In the genomic region with DNA sequence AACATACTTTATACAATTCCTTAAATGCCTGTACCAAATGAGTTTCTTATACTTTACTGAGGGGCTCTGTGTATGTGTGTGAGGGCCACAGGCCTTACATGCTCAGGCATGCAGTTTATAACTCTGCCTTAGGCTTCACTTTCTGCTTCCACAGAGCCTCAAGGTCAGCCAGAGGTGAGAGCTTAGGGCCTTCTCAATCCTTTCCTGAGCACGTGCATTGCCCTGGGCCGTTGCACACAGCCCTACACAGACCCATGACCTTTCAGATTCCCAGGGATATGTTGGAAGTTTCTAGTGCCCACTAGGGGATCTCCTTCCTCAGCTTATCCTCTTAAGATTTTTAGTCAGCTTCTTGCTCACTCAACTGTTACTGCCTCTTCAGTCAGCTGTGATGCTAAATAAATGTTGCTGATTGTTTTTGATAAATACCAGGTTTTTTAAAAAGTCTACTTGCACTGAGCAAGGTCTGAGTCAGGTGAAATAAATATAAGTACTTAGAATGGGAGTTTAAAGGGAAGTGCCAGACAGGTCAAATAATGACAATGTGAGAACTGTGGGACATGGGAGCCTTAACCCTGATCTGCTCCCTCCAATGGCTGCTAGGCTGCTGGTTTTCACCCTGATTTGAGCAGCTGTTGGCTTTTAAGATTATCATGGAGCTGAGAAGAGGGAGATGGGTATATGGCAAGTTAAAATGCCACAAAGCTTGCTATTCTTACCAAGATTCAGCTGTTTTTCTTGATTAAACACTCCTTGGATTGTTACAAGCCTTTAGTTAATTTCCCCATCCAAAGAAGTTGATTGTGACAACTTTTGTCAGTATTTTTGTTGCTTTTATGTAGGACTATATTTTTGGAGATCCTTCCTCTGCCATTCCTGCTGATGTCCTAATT, we compare ENCODE assay signal across 10 cellular contexts.
DNase-seq lines count a peak whose midpoint lies in the region; ATAC-seq and TF ChIP-seq lines count a peak whose summit lies in the region.
"Had no signal": no experiment of that assay in that cellular context is flagged by ENCODE, and none has a peak within 500 bp of the region (broad histone marks: within the 10 kb centered on the region; RNA-seq: fewer than 3 reads in every experiment).

No MANE protein-coding gene starts in this region.

- peak overlapping the region; percentile 75 for H3K27ac Mint-ChIP-seq in chondrocyte (ENCODE audit: unreplicated experiment)
- no peak overlapping the region for H3K27ac Mint-ChIP-seq in activated CD4-positive, alpha-beta T cell treated with anti-CD3 and anti-CD28 coated beads, Interleukin-2, amount 10 ng/mL, durations not matched to agents 7 days and 5 days

- POLR2A ChIA-PET in activated CD4-positive, alpha-beta T cell treated with anti-CD3 and anti-CD28 coated beads, Interleukin-2, amount 10 ng/mL, durations not matched to agents 7 days and 5 days (lab: Charles Lee): no interaction called here

- TF ChIP-seq CTCF in AG09319 (IDR thresholded peaks at IDR 0.05; ENCODE audit: low read depth, low read length): peak; percentile 29
- TF ChIP-seq CTCF in chondrocyte (IDR thresholded peaks at IDR 0.05): peak; percentile 73

- peaks cover 19% of the 10 kb centered on the region for H3K4me1 Mint-ChIP-seq in chondrocyte (ENCODE audit: low read depth)
- peaks cover 3% of the 10 kb centered on the region for H3K4me1 Mint-ChIP-seq in activated CD4-positive, alpha-beta T cell treated with anti-CD3 and anti-CD28 coated beads, Interleukin-2, amount 10 ng/mL, durations not matched to agents 7 days and 5 days

- peaks cover 11% of the 10 kb centered on the region for H3K36me3 Mint-ChIP-seq in chondrocyte (ENCODE audit: low read depth)
- H3K36me3 Mint-ChIP-seq in activated CD4-positive, alpha-beta T cell treated with anti-CD3 and anti-CD28 coated beads, Interleukin-2, amount 10 ng/mL, durations not matched to agents 7 days and 5 days (ENCODE audit: low read depth): no peaks in the 10 kb centered on the region

- CTCF ChIA-PET in activated CD4-positive, alpha-beta T cell treated with anti-CD3 and anti-CD28 coated beads, Interleukin-2, amount 10 ng/mL, durations not matched to agents 7 days and 5 days (lab: Charles Lee): no interaction called here

- peaks cover 2% of the 10 kb centered on the region for H3K9me3 Mint-ChIP-seq in chondrocyte (ENCODE audit: low read depth)
- H3K9me3 Mint-ChIP-seq in activated CD4-positive, alpha-beta T cell treated with anti-CD3 and anti-CD28 coated beads, Interleukin-2, amount 10 ng/mL, durations not matched to agents 7 days and 5 days: no peaks in the 10 kb centered on the region

- H3K4me3 Mint-ChIP-seq in chondrocyte (ENCODE audit: unreplicated experiment): no peak overlapping the region
- no peak overlapping the region for H3K4me3 Mint-ChIP-seq in activated CD4-positive, alpha-beta T cell treated with anti-CD3 and anti-CD28 coated beads, Interleukin-2, amount 10 ng/mL, durations not matched to agents 7 days and 5 days

- peak; percentile 90 for ATAC-seq in left lobe of liver
- no peak for ATAC-seq in GM18511 (IDR thresholded peaks at IDR 0.05; ENCODE audit: unreplicated experiment)

- H3K27me3 Mint-ChIP-seq in chondrocyte (ENCODE audit: low read depth): no peaks in the 10 kb centered on the region
- peaks cover 4% of the 10 kb centered on the region for H3K27me3 Mint-ChIP-seq in activated CD4-positive, alpha-beta T cell treated with anti-CD3 and anti-CD28 coated beads, Interleukin-2, amount 10 ng/mL, durations not matched to agents 7 days and 5 days

- DNase-seq in AG09319 (ENCODE audit: extremely low read depth, low read depth) (peak; percentile 7), LHCN-M2 (ENCODE audit: low read depth) (peak; percentile 66), chondrocyte (ENCODE audit: low spot score) (no peak), left lobe of liver (ENCODE audit: low spot score) (no peak), DMS79 (lab: John Stamatoyannopoulos, UW) (no peak), DMS 273 treated with DMSO at 0.1 percent for 48 hours (lab: John Stamatoyannopoulos, UW) (no peak)
- no peak for DNase-seq in activated CD4-positive, alpha-beta T cell treated with anti-CD3 and anti-CD28 coated beads, Interleukin-2, amount 10 ng/mL, durations not matched to agents 7 days and 5 days
- DNase-seq: activated T-cell treated with anti-CD3 and anti-CD28 coated beads, Interleukin-2, amount 50 U/mL, for 1 hour; SIG-M5 had no signal

Comparison
In these comparisons a context has a peak if more than half of its experiments do, and no peak if none do; other contexts are left out.
1. DNase-seq: peak in AG09319 (single experiment) and LHCN-M2 (single experiment); none in chondrocyte (single experiment), left lobe of liver (single experiment), DMS79 (single experiment), DMS 273 treated with DMSO at 0.1 percent for 48 hours (single experiment) and activated CD4-positive, alpha-beta T cell treated with anti-CD3 and anti-CD28 coated beads, Interleukin-2, amount 10 ng/mL, durations not matched to agents 7 days and 5 days (single experiment).